In genomic region chr10:77936697-77937567, GRCh38 we compare ENCODE assay signal across 17 cellular contexts.
"Had no signal": no experiment of that assay in that cellular context is flagged by ENCODE, and none has a peak within 500 bp of the region (broad histone marks: within the 10 kb centered on the region; RNA-seq: fewer than 3 reads in every experiment).

No MANE protein-coding gene starts in this region.

- FAIRE-seq: colon, endometrium, keratinocyte, TTC549 had no signal

- H3K4me3 ChIP-seq: esophagus muscularis mucosa, hepatocyte, left lung, sigmoid colon, spleen, suprapubic skin had no signal

- ATAC-seq: activated CD4-positive, CD25-positive, alpha-beta regulatory T cell treated with anti-CD3 and anti-CD28 coated beads, Interleukin-2, amount 50 U/mL, for 24 hours; left lung had no signal

- H3K27ac ChIP-seq: hepatocyte, left lung, spleen, suprapubic skin had no signal

- H3K9me3 ChIP-seq: esophagus muscularis mucosa, left lung, sigmoid colon, spleen, suprapubic skin had no signal

- H3K4me2 ChIP-seq: hepatocyte had no signal

- H3K4me3 Mint-ChIP-seq: activated naive CD4-positive, alpha-beta T cell treated with anti-CD3 and anti-CD28 coated beads, Interleukin-2, amount 10 ng/mL, durations not matched to agents 7 days and 5 days; stimulated activated naive CD8-positive, alpha-beta T cell treated with anti-CD3 and anti-CD28 coated beads, Interleukin-15, Interleukin-2, amounts not matched to agents 100 ng/mL and 50 ng/mL, for 24 hours had no signal

- H3K4me1 Mint-ChIP-seq: activated naive CD4-positive, alpha-beta T cell treated with anti-CD3 and anti-CD28 coated beads, Interleukin-2, amount 10 ng/mL, durations not matched to agents 7 days and 5 days had no signal

- H3K27me3 ChIP-seq: esophagus muscularis mucosa, hepatocyte, left lung, sigmoid colon, spleen, suprapubic skin had no signal

- DNase-seq: activated CD4-positive, alpha-beta T cell treated with anti-CD3 and anti-CD28 coated beads, Interleukin-2, amount 50 U/mL, for 4 hours; activated naive CD4-positive, alpha-beta T cell treated with anti-CD3 and anti-CD28 coated beads, Interleukin-2, amount 10 ng/mL, durations not matched to agents 7 days and 5 days; caudate nucleus; left lung; sigmoid colon; spleen; T-helper 2 cell had no signal

- H3K9me3 Mint-ChIP-seq: activated naive CD4-positive, alpha-beta T cell treated with anti-CD3 and anti-CD28 coated beads, Interleukin-2, amount 10 ng/mL, durations not matched to agents 7 days and 5 days; activated T-helper 2 cell treated with anti-CD3 and anti-CD28 coated beads, Interferon-gamma antibody, Interleukin-2, Interleukin-4, amounts not matched to agents 10 μg/mL and 5 μg/mL and 100 μg/mL, durations not matched to agents 14 hours and 24 hours and 36 hours; stimulated activated naive CD8-positive, alpha-beta T cell treated with anti-CD3 and anti-CD28 coated beads, Interleukin-15, Interleukin-2, amounts not matched to agents 100 ng/mL and 50 ng/mL, for 24 hours had no signal

- H3K79me2 ChIP-seq: hepatocyte had no signal

- H3K4me1 ChIP-seq: left lung, spleen had no signal

- H3K27ac Mint-ChIP-seq: activated naive CD4-positive, alpha-beta T cell treated with anti-CD3 and anti-CD28 coated beads, Interleukin-2, amount 10 ng/mL, durations not matched to agents 7 days and 5 days; activated T-helper 2 cell treated with anti-CD3 and anti-CD28 coated beads, Interferon-gamma antibody, Interleukin-2, Interleukin-4, amounts not matched to agents 10 μg/mL and 5 μg/mL and 100 μg/mL, durations not matched to agents 14 hours and 24 hours and 36 hours; stimulated activated naive CD8-positive, alpha-beta T cell treated with anti-CD3 and anti-CD28 coated beads, Interleukin-15, Interleukin-2, amounts not matched to agents 100 ng/mL and 50 ng/mL, for 24 hours had no signal

- H2AFZ ChIP-seq: hepatocyte had no signal

- H3K36me3 ChIP-seq: esophagus muscularis mucosa, left lung, sigmoid colon, spleen, suprapubic skin had no signal

- H3K36me3 Mint-ChIP-seq: activated naive CD4-positive, alpha-beta T cell treated with anti-CD3 and anti-CD28 coated beads, Interleukin-2, amount 10 ng/mL, durations not matched to agents 7 days and 5 days had no signal
